In the genomic region with DNA sequence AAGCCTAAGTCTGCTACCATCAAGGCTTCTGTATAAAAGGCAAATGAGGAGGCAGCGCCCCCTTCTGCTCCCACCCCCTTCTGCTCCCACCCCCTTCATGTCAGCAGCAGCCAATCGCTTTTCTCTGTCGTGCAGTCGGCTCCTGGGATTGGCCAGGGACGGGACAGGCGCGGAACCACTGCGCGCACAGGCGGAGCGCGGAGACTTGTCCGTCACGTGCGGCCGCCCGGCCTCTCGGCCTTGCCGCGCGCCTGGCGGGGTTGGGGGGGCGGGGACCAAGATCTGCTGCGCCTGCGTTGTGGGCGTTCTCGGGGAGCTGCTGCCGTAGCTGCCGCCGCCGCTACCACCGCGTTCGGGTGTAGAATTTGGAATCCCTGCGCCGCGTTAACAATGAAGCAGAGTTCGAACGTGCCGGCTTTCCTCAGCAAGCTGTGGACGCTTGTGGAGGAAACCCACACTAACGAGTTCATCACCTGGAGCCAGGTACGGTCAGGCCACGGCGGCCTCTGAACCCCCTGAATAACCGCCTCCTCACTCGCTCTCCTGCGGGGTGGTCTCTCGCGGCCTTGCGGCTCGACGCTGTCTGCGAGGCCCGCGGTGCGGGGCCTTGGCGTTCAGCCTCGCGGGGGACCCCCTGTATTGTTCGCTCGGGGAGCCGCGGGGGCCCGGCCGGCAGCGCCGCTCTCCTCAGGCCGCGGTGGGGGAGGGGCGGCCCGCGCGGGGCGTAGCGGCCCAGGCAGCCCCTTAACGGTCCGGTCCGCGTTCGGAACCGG, we compare ENCODE assay signal across 8 cellular contexts. TPM values are rescaled to one million over a fixed set of nuclear protein-coding genes. Genes with fewer than 3 reads are reported as not detected.
A peak's percentile ranks its signal among the peaks of the same experiment; 100 is the strongest.
DNase-seq lines count a peak whose midpoint lies in the region; ATAC-seq and FAIRE-seq lines count a peak whose summit lies in the region.

A gene with protein sequence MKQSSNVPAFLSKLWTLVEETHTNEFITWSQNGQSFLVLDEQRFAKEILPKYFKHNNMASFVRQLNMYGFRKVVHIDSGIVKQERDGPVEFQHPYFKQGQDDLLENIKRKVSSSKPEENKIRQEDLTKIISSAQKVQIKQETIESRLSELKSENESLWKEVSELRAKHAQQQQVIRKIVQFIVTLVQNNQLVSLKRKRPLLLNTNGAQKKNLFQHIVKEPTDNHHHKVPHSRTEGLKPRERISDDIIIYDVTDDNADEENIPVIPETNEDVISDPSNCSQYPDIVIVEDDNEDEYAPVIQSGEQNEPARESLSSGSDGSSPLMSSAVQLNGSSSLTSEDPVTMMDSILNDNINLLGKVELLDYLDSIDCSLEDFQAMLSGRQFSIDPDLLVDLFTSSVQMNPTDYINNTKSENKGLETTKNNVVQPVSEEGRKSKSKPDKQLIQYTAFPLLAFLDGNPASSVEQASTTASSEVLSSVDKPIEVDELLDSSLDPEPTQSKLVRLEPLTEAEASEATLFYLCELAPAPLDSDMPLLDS (plus strand): TSS at position 305 of the 773 bp plus-strand sequence. CDS start 86 bp downstream, at position 391.

- H3K27me3 Mint-ChIP-seq in naive thymus-derived CD4-positive, alpha-beta T cell = no peaks in the 10 kb centered on the region
- H3K27me3 Mint-ChIP-seq in stimulated activated naive B cell treated with anti-CD40 and anti-IgM and Interleukin-4, amounts not matched to agents 10 μg/mL and 1 μg/mL and 100 μg/mL, for 72 hours = no peaks in the 10 kb centered on the region

- CTCF ChIA-PET in naive thymus-derived CD4-positive, alpha-beta T cell (lab: Charles Lee) = interaction anchor here (0.6 to 1.3 kb wide), 3 partner anchors 9 to 72 kb away, joined by 3 read pairs; a partner anchor contains a TSS

- H3K36me3 ChIP-seq in KOPT-K1 (ENCODE audit: insufficient read depth, low read length) = 0 out of 2 replicates have a peak, but pooled peaks cover 10% of the 10 kb centered on the region
- H3K36me3 ChIP-seq in naive thymus-derived CD4-positive, alpha-beta T cell (ENCODE audit: control insufficient read depth in 2 of 3, insufficient read depth in 3 of 3, low read length in 3 of 3) = peaks cover 0 to 3% (median 0%) of the 10 kb centered on the region in 3 experiments

- H3K27ac Mint-ChIP-seq in naive thymus-derived CD4-positive, alpha-beta T cell = peak within 1 kb of the TSS; percentile 93 to 98 (median 97)
- peak within 1 kb of the TSS; percentile 97 for H3K27ac Mint-ChIP-seq in stimulated activated naive B cell treated with anti-CD40 and anti-IgM and Interleukin-4, amounts not matched to agents 10 μg/mL and 1 μg/mL and 100 μg/mL, for 72 hours

- peaks cover 13 to 25% of the 10 kb centered on the region in 2 donors for H3K4me1 ChIP-seq in naive thymus-derived CD4-positive, alpha-beta T cell (ENCODE audit: control insufficient read depth in 2 of 2, insufficient read depth in 2 of 2, low read length in 2 of 2)

- peak; percentile 91 for DNase-seq in DMS79 treated with DMSO at 0.1 percent for 48 hours (lab: John Stamatoyannopoulos, UW)
- peak; percentile 92 for DNase-seq in RCC 7860 (ENCODE audit: low spot score)
- peak; percentile 90 for DNase-seq in activated T-helper 1 cell treated with Interleukin-2 at 50 U/mL for 16 hours (ENCODE audit: low read depth)
- peak; percentile 99 for DNase-seq in fibroblast of gingiva (ENCODE audit: low read depth)
- DNase-seq in naive thymus-derived CD4-positive, alpha-beta T cell = peak; percentile 79 to 95 (median 91)
- DNase-seq in stimulated activated naive B cell treated with anti-CD40 and anti-IgM and Interleukin-4, amounts not matched to agents 10 μg/mL and 1 μg/mL and 100 μg/mL, for 72 hours = peak; percentile 93

- peak within 1 kb of the TSS; percentile 89 to 100 (median 99) for H3K4me3 Mint-ChIP-seq in naive thymus-derived CD4-positive, alpha-beta T cell
- H3K4me3 Mint-ChIP-seq in stimulated activated naive B cell treated with anti-CD40 and anti-IgM and Interleukin-4, amounts not matched to agents 10 μg/mL and 1 μg/mL and 100 μg/mL, for 72 hours = peak within 1 kb of the TSS; percentile 97 to 99

- ATAC-seq in GM21786 (IDR thresholded peaks at IDR 0.05; ENCODE audit: unreplicated experiment) = peak; percentile 98
- peak; percentile 98 for ATAC-seq in naive thymus-derived CD4-positive, alpha-beta T cell
- peak; percentile 99 for ATAC-seq in stimulated activated naive B cell treated with anti-CD40 and anti-IgM and Interleukin-4, amounts not matched to agents 10 μg/mL and 1 μg/mL and 100 μg/mL, for 72 hours (replicated peaks)

- no peaks in the 10 kb centered on the region for H3K27me3 ChIP-seq in naive thymus-derived CD4-positive, alpha-beta T cell (ENCODE audit: control insufficient read depth in 2 of 2, insufficient read depth in 2 of 2, low read length in 2 of 2)

- peaks cover 0 to 6% (median 0%) of the 10 kb centered on the region in 5 donors for H3K36me3 Mint-ChIP-seq in naive thymus-derived CD4-positive, alpha-beta T cell
- peaks cover 0 to 5% of the 10 kb centered on the region in 2 donors for H3K36me3 Mint-ChIP-seq in stimulated activated naive B cell treated with anti-CD40 and anti-IgM and Interleukin-4, amounts not matched to agents 10 μg/mL and 1 μg/mL and 100 μg/mL, for 72 hours

- FAIRE-seq in RCC 7860 (lab: Jason Lieb, UNC) = no peak

- no peaks in the 10 kb centered on the region for H3K9me3 ChIP-seq in KOPT-K1 (ENCODE audit: insufficient read depth, low read length, poor library complexity, severe bottlenecking)
- no peaks in the 10 kb centered on the region for H3K9me3 ChIP-seq in naive thymus-derived CD4-positive, alpha-beta T cell (ENCODE audit: control insufficient read depth in 2 of 3, low read length in 3 of 3)

- H3K4me1 Mint-ChIP-seq in naive thymus-derived CD4-positive, alpha-beta T cell = peaks cover 29 to 54% (median 43%) of the 10 kb centered on the region in 7 donors
- H3K4me1 Mint-ChIP-seq in stimulated activated naive B cell treated with anti-CD40 and anti-IgM and Interleukin-4, amounts not matched to agents 10 μg/mL and 1 μg/mL and 100 μg/mL, for 72 hours = peaks cover 8 to 11% of the 10 kb centered on the region in 2 donors

- intact Hi-C loops in naive thymus-derived CD4-positive, alpha-beta T cell (cut with micrococcal nuclease) = loop anchor here (1.0 to 10.0 kb wide), 8 partner anchors 9 to 1065 kb away; a partner anchor contains a TSS

- H3K9me3 Mint-ChIP-seq in naive thymus-derived CD4-positive, alpha-beta T cell = peaks cover 0 to 1% (median 0%) of the 10 kb centered on the region in 11 donors
- no peaks in the 10 kb centered on the region for H3K9me3 Mint-ChIP-seq in stimulated activated naive B cell treated with anti-CD40 and anti-IgM and Interleukin-4, amounts not matched to agents 10 μg/mL and 1 μg/mL and 100 μg/mL, for 72 hours

- POLR2A ChIA-PET in naive thymus-derived CD4-positive, alpha-beta T cell (lab: Charles Lee) = interaction anchor here (0.6 to 1.5 kb wide), 6 partner anchors 8 to 72 kb away, joined by 3 to 11 read pairs (median 4); a partner anchor contains a TSS

- H3K4me3 ChIP-seq in naive thymus-derived CD4-positive, alpha-beta T cell (ENCODE audit: low read length) = peak within 1 kb of the TSS; percentile 90

- peak within 1 kb of the TSS; percentile 89 for H3K27ac ChIP-seq in KOPT-K1 (ENCODE audit: low read depth, low read length, poor library complexity, severe bottlenecking)
- H3K27ac ChIP-seq in naive thymus-derived CD4-positive, alpha-beta T cell (ENCODE audit: low read depth, low read length) = peak within 1 kb of the TSS; percentile 87

RNA-seq across cellular contexts. Expression of the gene that starts here (rescaled TPM):
- total RNA-seq in naive thymus-derived CD4-positive, alpha-beta T cell = 10 to 100 TPM; 12.5 to 32.4 (median 26.5) TPM
- polyA plus RNA-seq in naive thymus-derived CD4-positive, alpha-beta T cell = 10 to 100 TPM; 18.1 to 45.4 TPM

Comparison
In these comparisons a context has a peak if more than half of its experiments do, and no peak if none do; other contexts are left out.
1. Peak in every context shown above with its lines: DNase-seq, ATAC-seq, H3K4me3 ChIP-seq and H3K27ac ChIP-seq.